1 cellular context compared by ENCODE assay signal in genomic region chr20:47479506-47479905, GRCh38.
TF ChIP-seq lines count a peak whose summit lies in the region.

No MANE protein-coding gene starts in this region.

TF ChIP-seq in endothelial cell of umbilical vein, 7 proteins besides CTCF, POLR2A, EP300 and RAD21:
- no peak for TF ChIP-seq MAX (IDR thresholded peaks at IDR 0.05; ENCODE audit: insufficient read depth, insufficient read length)
